In the genomic region with DNA sequence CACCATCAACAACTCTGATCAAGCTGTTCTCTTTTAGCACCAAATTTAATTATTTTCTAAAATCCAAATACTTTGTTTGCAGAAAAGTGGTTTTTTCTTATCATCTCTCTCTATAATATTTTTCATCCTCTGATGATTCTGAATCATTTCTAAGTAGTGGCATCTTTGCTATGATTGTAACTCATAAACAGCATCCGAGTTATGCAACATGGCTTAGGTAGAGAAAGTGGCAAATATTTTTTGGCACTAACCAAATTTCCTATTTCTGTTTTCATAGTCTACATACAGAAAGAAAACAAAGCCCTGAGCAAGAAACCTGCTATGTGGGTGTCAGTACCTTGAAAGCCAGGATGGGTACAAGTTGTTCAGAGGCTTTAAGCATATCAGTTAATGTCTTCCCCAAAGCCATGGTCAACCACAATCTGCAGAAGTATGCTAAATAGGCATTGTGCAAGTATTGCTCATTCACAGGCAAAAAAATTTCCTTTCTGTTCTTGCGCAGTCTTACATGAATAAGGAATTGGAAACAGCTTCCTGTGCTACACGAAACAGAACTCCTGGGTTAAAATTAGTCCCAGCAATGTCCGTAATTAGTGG, we compare ENCODE assay signal across 13 cellular contexts.
DNase-seq lines count a peak whose midpoint lies in the region; ATAC-seq, FAIRE-seq and TF ChIP-seq lines count a peak whose summit lies in the region.
"Had no signal": no experiment of that assay in that cellular context is flagged by ENCODE, and none has a peak within 500 bp of the region (broad histone marks: within the 10 kb centered on the region; RNA-seq: fewer than 3 reads in every experiment).

No MANE protein-coding gene starts in this region.

- CTCF ChIA-PET in MCF 10A (lab: Yijun Ruan, JAX), result interaction anchor here (0.9 kb wide), 1 partner anchor 240 kb away, joined by 3 read pairs; no protein-coding TSS in a partner anchor
- CTCF ChIA-PET in activated CD4-positive, alpha-beta memory T cell treated with anti-CD3 and anti-CD28 coated beads for 36 hours (lab: Charles Lee), result no interaction called here

- no peaks in the 10 kb centered on the region for H3K36me3 ChIP-seq in breast epithelium
- H3K36me3 ChIP-seq: ascending aorta had no signal

- peaks cover 63% of the 10 kb centered on the region for H3K27me3 Mint-ChIP-seq in MCF 10A (ENCODE audit: insufficient read depth, unreplicated experiment)
- H3K27me3 Mint-ChIP-seq in activated CD4-positive, alpha-beta memory T cell treated with anti-CD3 and anti-CD28 coated beads for 36 hours, result no peaks in the 10 kb centered on the region
- H3K27me3 Mint-ChIP-seq: type B pancreatic cell had no signal

- BruUV-seq in MCF 10A (replicated peaks; lab: Mats Ljungman, UMichigan), result no TSS peak

- no peak overlapping the region for H3K27ac Mint-ChIP-seq in MCF 10A (ENCODE audit: low read depth, unreplicated experiment)
- H3K27ac Mint-ChIP-seq in activated CD4-positive, alpha-beta memory T cell treated with anti-CD3 and anti-CD28 coated beads for 36 hours, result no peak overlapping the region
- H3K27ac Mint-ChIP-seq: type B pancreatic cell had no signal

- peak; percentile 72 for ATAC-seq in SK-N-SH treated with all-trans-retinoic acid at 6 μM for 48 hours
- no peak for ATAC-seq in HG02623 (IDR thresholded peaks at IDR 0.05; ENCODE audit: unreplicated experiment)

- no peak for TF ChIP-seq POLR2A in breast epithelium (IDR thresholded peaks at IDR 0.05)

- no peaks in the 10 kb centered on the region for H3K36me3 Mint-ChIP-seq in MCF 10A (ENCODE audit: insufficient read depth, unreplicated experiment)
- no peaks in the 10 kb centered on the region for H3K36me3 Mint-ChIP-seq in activated CD4-positive, alpha-beta memory T cell treated with anti-CD3 and anti-CD28 coated beads for 36 hours
- H3K36me3 Mint-ChIP-seq: type B pancreatic cell had no signal

- H3K4me3 ChIP-seq in breast epithelium (no peak overlapping the region), fibroblast of villous mesenchyme (ENCODE audit: low read depth, low read length) (no peak overlapping the region)
- H3K4me3 ChIP-seq: ascending aorta had no signal

- intact Hi-C loops in MCF 10A (cut with micrococcal nuclease) (no loop called here), breast epithelium (cut with DNase I; ENCODE audit: low total_unique reads) (no loop called here)
- intact Hi-C loops in activated CD4-positive, alpha-beta memory T cell treated with anti-CD3 and anti-CD28 coated beads for 36 hours (cut with micrococcal nuclease), result no loop called here

- TF ChIP-seq CTCF in MCF 10A (IDR thresholded peaks at IDR 0.05; ENCODE audit: unreplicated experiment), result no peak
- TF ChIP-seq CTCF in breast epithelium (IDR thresholded peaks at IDR 0.05), result no peak
- no peak for TF ChIP-seq CTCF in fibroblast of villous mesenchyme (IDR thresholded peaks at IDR 0.05; ENCODE audit: insufficient read depth, low read depth, low read length)

- peaks cover 0 to 3% of the 10 kb centered on the region in 2 donors for H3K9me3 ChIP-seq in breast epithelium
- H3K9me3 ChIP-seq: ascending aorta had no signal

- H3K27me3 ChIP-seq in breast epithelium, result no peaks in the 10 kb centered on the region
- H3K27me3 ChIP-seq: ascending aorta had no signal

- peak; percentile 46 for FAIRE-seq in urothelium cell line (lab: Jason Lieb, UNC)

- DNase-seq in MCF 10A (ENCODE audit: unreplicated experiment) (peak; percentile 19), breast epithelium (ENCODE audit: low spot score in 2 of 2) (no peak), fibroblast of villous mesenchyme (ENCODE audit: low read depth) (peak; percentile 98), urothelium cell line (ENCODE audit: low spot score) (peak; percentile 14), cerebellum (ENCODE audit: low spot score) (no peak)
- no peak for DNase-seq in activated CD4-positive, alpha-beta memory T cell treated with anti-CD3 and anti-CD28 coated beads for 36 hours
- DNase-seq: T-helper 2 cell had no signal

- H3K4me3 Mint-ChIP-seq in MCF 10A (ENCODE audit: unreplicated experiment), result no peak overlapping the region
- no peak overlapping the region for H3K4me3 Mint-ChIP-seq in activated CD4-positive, alpha-beta memory T cell treated with anti-CD3 and anti-CD28 coated beads for 36 hours
- H3K4me3 Mint-ChIP-seq: type B pancreatic cell had no signal

- H3K9me3 Mint-ChIP-seq in MCF 10A (ENCODE audit: unreplicated experiment), result no peaks in the 10 kb centered on the region
- peaks cover 12% of the 10 kb centered on the region for H3K9me3 Mint-ChIP-seq in activated CD4-positive, alpha-beta memory T cell treated with anti-CD3 and anti-CD28 coated beads for 36 hours

- POLR2A ChIA-PET in MCF 10A (lab: Yijun Ruan, JAX), result interaction anchor here (0.7 kb wide), 1 partner anchor 10 kb away, joined by 4 read pairs; no protein-coding TSS in a partner anchor
- POLR2A ChIA-PET in activated CD4-positive, alpha-beta memory T cell treated with anti-CD3 and anti-CD28 coated beads for 36 hours (lab: Charles Lee), result no interaction called here

- no peaks in the 10 kb centered on the region for H3K4me1 Mint-ChIP-seq in MCF 10A (ENCODE audit: insufficient read depth, unreplicated experiment)
- H3K4me1 Mint-ChIP-seq in activated CD4-positive, alpha-beta memory T cell treated with anti-CD3 and anti-CD28 coated beads for 36 hours (ENCODE audit: low read depth), result no peaks in the 10 kb centered on the region

- no peak overlapping the region for H3K27ac ChIP-seq in breast epithelium
- H3K27ac ChIP-seq: 22Rv1, ascending aorta, KMS-11 had no signal

- H3K4me1 ChIP-seq in breast epithelium, result no peaks in the 10 kb centered on the region
- H3K4me1 ChIP-seq: ascending aorta had no signal

TF ChIP-seq in SK-N-SH treated with all-trans-retinoic acid at 6 μM for 48 hours, 23 proteins besides CTCF, POLR2A, EP300 and RAD21 (continues in another document):
- TF ChIP-seq TCF4 (CRISPR knock-in tag; IDR thresholded peaks at IDR 0.05; ENCODE audit: borderline replicate concordance) (no peak), TOX (CRISPR knock-in tag; IDR thresholded peaks at IDR 0.05; ENCODE audit: borderline replicate concordance) (no peak), ESRRG (CRISPR knock-in tag; IDR thresholded peaks at IDR 0.05) (no peak), CSRNP3 (CRISPR knock-in tag; IDR thresholded peaks at IDR 0.05) (no peak), TSHZ2 (CRISPR knock-in tag; IDR thresholded peaks at IDR 0.05) (no peak), ZNF70 (CRISPR knock-in tag; IDR thresholded peaks at IDR 0.05) (no peak), ARNTL (CRISPR knock-in tag; IDR thresholded peaks at IDR 0.05; ENCODE audit: borderline replicate concordance, low read depth) (no peak), SNAI2 (CRISPR knock-in tag; IDR thresholded peaks at IDR 0.05) (no peak), GLIS3 (CRISPR knock-in tag; IDR thresholded peaks at IDR 0.05) (no peak)
- TF ChIP-seq, protein P1, sequence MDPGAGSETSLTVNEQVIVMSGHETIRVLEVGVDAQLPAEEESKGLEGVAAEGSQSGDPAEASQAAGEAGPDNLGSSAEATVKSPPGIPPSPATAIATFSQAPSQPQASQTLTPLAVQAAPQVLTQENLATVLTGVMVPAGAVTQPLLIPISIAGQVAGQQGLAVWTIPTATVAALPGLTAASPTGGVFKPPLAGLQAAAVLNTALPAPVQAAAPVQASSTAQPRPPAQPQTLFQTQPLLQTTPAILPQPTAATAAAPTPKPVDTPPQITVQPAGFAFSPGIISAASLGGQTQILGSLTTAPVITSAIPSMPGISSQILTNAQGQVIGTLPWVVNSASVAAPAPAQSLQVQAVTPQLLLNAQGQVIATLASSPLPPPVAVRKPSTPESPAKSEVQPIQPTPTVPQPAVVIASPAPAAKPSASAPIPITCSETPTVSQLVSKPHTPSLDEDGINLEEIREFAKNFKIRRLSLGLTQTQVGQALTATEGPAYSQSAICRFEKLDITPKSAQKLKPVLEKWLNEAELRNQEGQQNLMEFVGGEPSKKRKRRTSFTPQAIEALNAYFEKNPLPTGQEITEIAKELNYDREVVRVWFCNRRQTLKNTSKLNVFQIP (CRISPR knock-in tag; IDR thresholded peaks at IDR 0.05; ENCODE audit: borderline replicate concordance, low read depth), result no peak

Comparison
In these comparisons a context has a peak if more than half of its experiments do, and no peak if none do; other contexts are left out.
1. DNase-seq: peak in MCF 10A (single experiment), fibroblast of villous mesenchyme (single experiment) and urothelium cell line (single experiment); none in breast epithelium (0 of 2), activated CD4-positive, alpha-beta memory T cell treated with anti-CD3 and anti-CD28 coated beads for 36 hours (single experiment) and cerebellum (single experiment).